In the genomic region with DNA sequence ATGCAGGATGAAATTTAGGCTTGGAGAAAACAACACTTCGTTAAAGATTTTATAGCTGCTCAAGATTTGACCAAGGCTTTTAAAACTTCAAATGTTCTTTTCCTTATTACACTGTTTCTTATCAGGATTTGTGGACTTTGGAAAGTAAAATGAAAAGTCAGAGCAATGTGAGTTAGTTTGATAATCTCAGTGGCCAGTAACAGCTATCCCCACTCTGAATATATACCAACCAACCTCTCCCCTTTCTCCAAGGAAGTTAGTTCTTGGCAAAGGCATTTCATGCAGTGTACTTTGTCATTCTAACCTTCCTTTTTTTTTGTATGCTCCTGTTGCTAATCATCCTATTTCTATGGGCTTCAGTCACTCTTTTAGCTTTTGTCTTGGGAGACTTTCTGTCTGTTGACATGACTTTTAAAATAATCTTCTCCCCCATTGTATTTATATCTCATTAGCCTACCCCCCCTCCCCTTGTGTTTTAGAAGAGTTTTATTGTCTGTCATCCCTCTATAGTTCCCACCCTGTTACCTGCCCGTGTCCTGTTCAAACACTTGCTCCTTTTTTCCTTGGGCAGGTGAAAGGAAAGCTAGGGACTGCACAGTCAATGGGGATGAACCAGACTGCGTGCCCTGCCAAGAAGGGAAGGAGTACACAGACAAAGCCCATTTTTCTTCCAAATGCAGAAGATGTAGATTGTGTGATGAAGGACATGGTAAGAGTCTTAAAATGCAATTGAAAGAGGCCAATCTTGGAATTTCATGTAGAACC, we compare ENCODE assay signal across 22 cellular contexts. TPM values are rescaled to one million over a fixed set of nuclear protein-coding genes. Genes with fewer than 3 reads are reported as not detected.
A peak's percentile ranks its signal among the peaks of the same experiment; 100 is the strongest.
DNase-seq lines count a peak whose midpoint lies in the region; ATAC-seq lines count a peak whose summit lies in the region.
"Had no signal": no experiment of that assay in that cellular context is flagged by ENCODE, and none has a peak within 500 bp of the region (broad histone marks: within the 10 kb centered on the region; RNA-seq: fewer than 3 reads in every experiment).

No MANE protein-coding gene starts in this region.

- no peak overlapping the region for H3K4me3 Mint-ChIP-seq in activated CD4-positive, alpha-beta T cell treated with anti-CD3 and anti-CD28 coated beads, Interleukin-2, amount 10 ng/mL, durations not matched to agents 24 days and 14 days
- no peak overlapping the region for H3K4me3 Mint-ChIP-seq in IgD-negative memory B cell
- no peak overlapping the region for H3K4me3 Mint-ChIP-seq in stimulated activated effector memory CD8-positive, alpha-beta T cell treated with anti-CD3 and anti-CD28 coated beads, Interleukin-12 subunit alpha, Interleukin-12 subunit beta, amount 100 ng/mL, for 72 hours
- no peak overlapping the region for H3K4me3 Mint-ChIP-seq in activated naive CD4-positive, alpha-beta T cell treated with anti-CD3 and anti-CD28 coated beads, Interleukin-2, amount 10 ng/mL, durations not matched to agents 7 days and 5 days

- H3K4me1 Mint-ChIP-seq in activated CD4-positive, alpha-beta T cell treated with anti-CD3 and anti-CD28 coated beads, Interleukin-2, amount 10 ng/mL, durations not matched to agents 24 days and 14 days: peaks cover 26% of the 10 kb centered on the region
- H3K4me1 Mint-ChIP-seq in IgD-negative memory B cell: peaks cover 10 to 15% (median 13%) of the 10 kb centered on the region in 3 donors
- peaks cover 37% of the 10 kb centered on the region for H3K4me1 Mint-ChIP-seq in stimulated activated effector memory CD8-positive, alpha-beta T cell treated with anti-CD3 and anti-CD28 coated beads, Interleukin-12 subunit alpha, Interleukin-12 subunit beta, amount 100 ng/mL, for 72 hours
- peaks cover 19% of the 10 kb centered on the region for H3K4me1 Mint-ChIP-seq in activated naive CD4-positive, alpha-beta T cell treated with anti-CD3 and anti-CD28 coated beads, Interleukin-2, amount 10 ng/mL, durations not matched to agents 7 days and 5 days

- peaks cover 64% of the 10 kb centered on the region for H3K36me3 Mint-ChIP-seq in activated CD4-positive, alpha-beta T cell treated with anti-CD3 and anti-CD28 coated beads, Interleukin-2, amount 10 ng/mL, durations not matched to agents 24 days and 14 days (ENCODE audit: low read depth)
- H3K36me3 Mint-ChIP-seq in IgD-negative memory B cell: peaks cover 11% of the 10 kb centered on the region
- H3K36me3 Mint-ChIP-seq in stimulated activated effector memory CD8-positive, alpha-beta T cell treated with anti-CD3 and anti-CD28 coated beads, Interleukin-12 subunit alpha, Interleukin-12 subunit beta, amount 100 ng/mL, for 72 hours: peaks cover 100% of the 10 kb centered on the region
- H3K36me3 Mint-ChIP-seq in activated naive CD4-positive, alpha-beta T cell treated with anti-CD3 and anti-CD28 coated beads, Interleukin-2, amount 10 ng/mL, durations not matched to agents 7 days and 5 days: peaks cover 69% of the 10 kb centered on the region

- peak overlapping the region; percentile 54 for H3K27ac Mint-ChIP-seq in activated CD4-positive, alpha-beta T cell treated with anti-CD3 and anti-CD28 coated beads, Interleukin-2, amount 10 ng/mL, durations not matched to agents 24 days and 14 days
- H3K27ac Mint-ChIP-seq in IgD-negative memory B cell: peak overlapping the region in 2 of 3 donors; percentile 14 to 88
- H3K27ac Mint-ChIP-seq in stimulated activated effector memory CD8-positive, alpha-beta T cell treated with anti-CD3 and anti-CD28 coated beads, Interleukin-12 subunit alpha, Interleukin-12 subunit beta, amount 100 ng/mL, for 72 hours: peak overlapping the region; percentile 64
- no peak overlapping the region for H3K27ac Mint-ChIP-seq in activated naive CD4-positive, alpha-beta T cell treated with anti-CD3 and anti-CD28 coated beads, Interleukin-2, amount 10 ng/mL, durations not matched to agents 7 days and 5 days

- DNase-seq in activated CD4-positive, alpha-beta T cell treated with anti-CD3 and anti-CD28 coated beads, Interleukin-2, amount 10 ng/mL, durations not matched to agents 24 days and 14 days: no peak
- DNase-seq in activated CD4-positive, alpha-beta T cell treated with anti-CD3 and anti-CD28 coated beads, Interleukin-2, amount 50 U/mL, for 48 hours: no peak
- DNase-seq in left colon (no peak), NCI-H187 treated with DMSO at 0.1 percent for 48 hours (lab: John Stamatoyannopoulos, UW) (no peak)
- DNase-seq in stimulated activated effector memory CD8-positive, alpha-beta T cell treated with anti-CD3 and anti-CD28 coated beads, Interleukin-12 subunit alpha, Interleukin-12 subunit beta, amount 100 ng/mL, for 72 hours (ENCODE audit: low spot score in 2 of 2): no peak
- no peak for DNase-seq in activated naive CD4-positive, alpha-beta T cell treated with anti-CD3 and anti-CD28 coated beads, Interleukin-2, amount 10 ng/mL, durations not matched to agents 7 days and 5 days
- DNase-seq: 8988T, DMS153, GF-D8, GM23248, IMR-90, Karpas-422, MM.1S, NCI-H1092, NCI-H1436 treated with DMSO at 0.1 percent for 48 hours, NCI-H2081 treated with DMSO at 0.1 percent for 48 hours, NCI-H446 treated with DMSO at 0.1 percent for 48 hours, NCI-H69, Peyer's patch had no signal

- H3K27me3 Mint-ChIP-seq in activated CD4-positive, alpha-beta T cell treated with anti-CD3 and anti-CD28 coated beads, Interleukin-2, amount 10 ng/mL, durations not matched to agents 24 days and 14 days: no peaks in the 10 kb centered on the region
- H3K27me3 Mint-ChIP-seq in IgD-negative memory B cell: no peaks in the 10 kb centered on the region
- no peaks in the 10 kb centered on the region for H3K27me3 Mint-ChIP-seq in activated naive CD4-positive, alpha-beta T cell treated with anti-CD3 and anti-CD28 coated beads, Interleukin-2, amount 10 ng/mL, durations not matched to agents 7 days and 5 days

- intact Hi-C loops in activated CD4-positive, alpha-beta T cell treated with anti-CD3 and anti-CD28 coated beads, Interleukin-2, amount 10 ng/mL, durations not matched to agents 24 days and 14 days (cut with micrococcal nuclease): loop anchor here (10.0 kb wide), 1 partner anchor 407 kb away; the partner anchor contains the start of gene IFIT5
- intact Hi-C loops in left colon (cut with DNase I, micrococcal nuclease): loop anchor here in 1 of 2 donors (10.0 kb wide), 1 partner anchor 163 kb away; no protein-coding TSS in a partner anchor

- H3K9me3 Mint-ChIP-seq in activated CD4-positive, alpha-beta T cell treated with anti-CD3 and anti-CD28 coated beads, Interleukin-2, amount 10 ng/mL, durations not matched to agents 24 days and 14 days: no peaks in the 10 kb centered on the region
- H3K9me3 Mint-ChIP-seq in IgD-negative memory B cell: no peaks in the 10 kb centered on the region
- no peaks in the 10 kb centered on the region for H3K9me3 Mint-ChIP-seq in stimulated activated effector memory CD8-positive, alpha-beta T cell treated with anti-CD3 and anti-CD28 coated beads, Interleukin-12 subunit alpha, Interleukin-12 subunit beta, amount 100 ng/mL, for 72 hours
- H3K9me3 Mint-ChIP-seq in activated naive CD4-positive, alpha-beta T cell treated with anti-CD3 and anti-CD28 coated beads, Interleukin-2, amount 10 ng/mL, durations not matched to agents 7 days and 5 days: no peaks in the 10 kb centered on the region

- ATAC-seq in left colon: peak; percentile 95
- ATAC-seq in stimulated activated effector memory CD8-positive, alpha-beta T cell treated with anti-CD3 and anti-CD28 coated beads, Interleukin-12 subunit alpha, Interleukin-12 subunit beta, amount 100 ng/mL, for 72 hours: no peak
- ATAC-seq in HG03159 (IDR thresholded peaks at IDR 0.05; ENCODE audit: unreplicated experiment): no peak
- ATAC-seq: GM12878 had no signal

- CTCF ChIA-PET in activated naive CD4-positive, alpha-beta T cell treated with anti-CD3 and anti-CD28 coated beads, Interleukin-2, amount 10 ng/mL, durations not matched to agents 7 days and 5 days (lab: Charles Lee): interaction anchor here (0.7 to 2.2 kb wide), 3 partner anchors 18 to 74 kb away, joined by 3 to 15 read pairs (median 3); no protein-coding TSS in a partner anchor

RNA-seq across cellular contexts. Expression of gene FAS, which starts 16.7 kb away (rescaled TPM):
- total RNA-seq in activated CD4-positive, alpha-beta T cell treated with anti-CD3 and anti-CD28 coated beads, Interleukin-2, amount 10 ng/mL, durations not matched to agents 24 days and 14 days: 29.9 and 31.1 TPM in 2 replicates
- 11.1 TPM for polyA plus RNA-seq in IgD-negative memory B cell
- total RNA-seq in left colon: 10 to 100 TPM; 33.8 to 54.1 TPM

RNA-seq across cellular contexts. Expression of gene ACTA2, which starts 54.7 kb away (rescaled TPM):
- total RNA-seq in activated CD4-positive, alpha-beta T cell treated with anti-CD3 and anti-CD28 coated beads, Interleukin-2, amount 10 ng/mL, durations not matched to agents 24 days and 14 days: 8.8 and 8.9 TPM in 2 replicates
- polyA plus RNA-seq in IgD-negative memory B cell: 9.4 TPM
- 100 to 1,000 TPM in 1 of 2 donors, 10 to 100 TPM in 1; 57.1 to 245 TPM for total RNA-seq in left colon
